Comparison of ENCODE assay signal across 16 cellular contexts in genomic region chr3:58323795-58324674, GRCh38. TPM values are rescaled to one million over a fixed set of nuclear protein-coding genes. Genes with fewer than 3 reads are reported as not detected.
DNase-seq lines count a peak whose midpoint lies in the region; ATAC-seq, FAIRE-seq and TF ChIP-seq lines count a peak whose summit lies in the region.
"Had no signal": no experiment of that assay in that cellular context is flagged by ENCODE, and none has a peak within 500 bp of the region (broad histone marks: within the 10 kb centered on the region; RNA-seq: fewer than 3 reads in every experiment).

No MANE protein-coding gene starts in this region.

- H3K79me2 ChIP-seq in astrocyte (ENCODE audit: insufficient read depth, low read length), result no peaks in the 10 kb centered on the region

- peak overlapping the region in 1 of 8 donors; percentile 7 for H3K4me3 Mint-ChIP-seq in CD4-positive, alpha-beta memory T cell
- H3K4me3 Mint-ChIP-seq in astrocyte (ENCODE audit: unreplicated experiment) (no peak overlapping the region), natural killer cell (no peak overlapping the region), immature natural killer cell (no peak overlapping the region)
- H3K4me3 Mint-ChIP-seq: neural crest cell had no signal

- peak overlapping the region; percentile 65 to 87 (median 78) for H3K27ac Mint-ChIP-seq in CD4-positive, alpha-beta memory T cell
- H3K27ac Mint-ChIP-seq in astrocyte (ENCODE audit: unreplicated experiment) (no peak overlapping the region), natural killer cell (peak overlapping the region; percentile 6 to 54), immature natural killer cell (peak overlapping the region in 3 of 6 donors; percentile 15 to 41 (median 34))

- peak; percentile 15 to 51 (median 39) for DNase-seq in CD4-positive, alpha-beta memory T cell
- DNase-seq in astrocyte (ENCODE audit: low read depth) (peak; percentile 22), natural killer cell (no peak), RWPE1 (ENCODE audit: low spot score) (no peak), NCI-H748 treated with DMSO at 0.1 percent for 48 hours (lab: John Stamatoyannopoulos, UW) (no peak), immature natural killer cell (no peak), 8988T (no peak)
- DNase-seq: activated gamma-delta T cell, dorsolateral prefrontal cortex, GDM1, NCI-H510A had no signal

- peak; percentile 50 for ATAC-seq in HG03378 (IDR thresholded peaks at IDR 0.05; ENCODE audit: unreplicated experiment)
- ATAC-seq in natural killer cell, result no peak

- CTCF ChIA-PET in CD4-positive, alpha-beta memory T cell (lab: Charles Lee; ENCODE audit: partially characterized antibody), result interaction anchor here (1.2 to 7.0 kb wide), 4 partner anchors 16 to 209 kb away, joined by 3 to 62 read pairs (median 4); partner anchors contain the start of genes HTD2 and RPP14
- CTCF ChIA-PET in RWPE1 (lab: Yijun Ruan, JAX), result no interaction called here

- H3K4me3 ChIP-seq in CD4-positive, alpha-beta memory T cell (ENCODE audit: low read length in 2 of 2), result no peak overlapping the region
- no peak overlapping the region for H3K4me3 ChIP-seq in astrocyte (ENCODE audit: insufficient read depth, low read depth, low read length)
- H3K4me3 ChIP-seq: BLaER1 treated with 17β-estradiol and CSF1 and Interleukin-3, amounts not matched to agents 10 nM and 100 nM; dorsolateral prefrontal cortex had no signal

- H3K27me3 ChIP-seq in CD4-positive, alpha-beta memory T cell (ENCODE audit: insufficient read depth, low read length), result no peaks in the 10 kb centered on the region
- no peaks in the 10 kb centered on the region for H3K27me3 ChIP-seq in astrocyte (ENCODE audit: insufficient read depth, low read length)
- H3K27me3 ChIP-seq: BLaER1 treated with 17β-estradiol and CSF1 and Interleukin-3, amounts not matched to agents 10 nM and 100 nM; dorsolateral prefrontal cortex had no signal

- no peak for FAIRE-seq in astrocyte (lab: Jason Lieb, UNC)
- FAIRE-seq: frontal cortex, TTC549 had no signal

- H3K9ac ChIP-seq in astrocyte (ENCODE audit: low read length), result no peak overlapping the region

- H3K4me1 ChIP-seq in CD4-positive, alpha-beta memory T cell (ENCODE audit: insufficient read depth, low read length), result peaks cover 18% of the 10 kb centered on the region
- peaks cover 11% of the 10 kb centered on the region for H3K4me1 ChIP-seq in astrocyte (ENCODE audit: insufficient read depth, low read length)

- no peak overlapping the region for H2AFZ ChIP-seq in astrocyte (ENCODE audit: low read depth, low read length)

- no peak overlapping the region for H3K4me2 ChIP-seq in astrocyte (ENCODE audit: low read length)

- POLR2A ChIA-PET in CD4-positive, alpha-beta memory T cell (lab: Charles Lee; ENCODE audit: partially characterized antibody), result interaction anchor here (1.4 kb wide), 1 partner anchor 109 kb away, joined by 4 read pairs; no protein-coding TSS in a partner anchor
- POLR2A ChIA-PET in RWPE1 (lab: Yijun Ruan, JAX; ENCODE audit: low non-redundant PET), result no interaction called here

- intact Hi-C loops in CD4-positive, alpha-beta memory T cell (cut with micrococcal nuclease), result no loop called here
- intact Hi-C loops in natural killer cell (cut with micrococcal nuclease), result no loop called here

- no peaks in the 10 kb centered on the region for H3K27me3 Mint-ChIP-seq in CD4-positive, alpha-beta memory T cell
- peaks cover 2% of the 10 kb centered on the region for H3K27me3 Mint-ChIP-seq in astrocyte (ENCODE audit: low read depth, unreplicated experiment)
- H3K27me3 Mint-ChIP-seq in natural killer cell (ENCODE audit: low read depth in 2 of 2), result no peaks in the 10 kb centered on the region
- no peaks in the 10 kb centered on the region for H3K27me3 Mint-ChIP-seq in immature natural killer cell (ENCODE audit: low read depth in 3 of 3)

- peaks cover 7 to 23% (median 17%) of the 10 kb centered on the region in 4 donors for H3K4me1 Mint-ChIP-seq in CD4-positive, alpha-beta memory T cell
- H3K4me1 Mint-ChIP-seq in astrocyte (ENCODE audit: low read depth, unreplicated experiment) (peaks cover 8% of the 10 kb centered on the region), natural killer cell (no peaks in the 10 kb centered on the region), immature natural killer cell (peaks cover 4 to 6% of the 10 kb centered on the region in 2 donors)
- H3K4me1 Mint-ChIP-seq: neural crest cell had no signal

- no peaks in the 10 kb centered on the region for H3K9me3 ChIP-seq in CD4-positive, alpha-beta memory T cell (ENCODE audit: control insufficient read depth in 1 of 2, low read length in 2 of 2)
- no peaks in the 10 kb centered on the region for H3K9me3 ChIP-seq in astrocyte (ENCODE audit: insufficient read depth, low read depth, low read length)
- H3K9me3 ChIP-seq: BLaER1 treated with 17β-estradiol and CSF1 and Interleukin-3, amounts not matched to agents 10 nM and 100 nM had no signal

- H3K36me3 ChIP-seq in CD4-positive, alpha-beta memory T cell (ENCODE audit: insufficient read depth, low read length), result no peaks in the 10 kb centered on the region
- H3K36me3 ChIP-seq in astrocyte (ENCODE audit: insufficient read depth, low read length), result no peaks in the 10 kb centered on the region

- TF ChIP-seq CTCF in astrocyte (IDR thresholded peaks at IDR 0.05; ENCODE audit: insufficient read depth, low read depth, low read length) (no peak), natural killer cell (IDR thresholded peaks at IDR 0.05) (no peak), RWPE1 (conservative IDR thresholded peaks at IDR 0.05; ENCODE audit: low read depth) (no peak)

- H3K27ac ChIP-seq in CD4-positive, alpha-beta memory T cell (ENCODE audit: low read depth, low read length), result no peak overlapping the region
- no peak overlapping the region for H3K27ac ChIP-seq in astrocyte (ENCODE audit: low read depth, low read length)
- H3K27ac ChIP-seq in RWPE1, result no peak overlapping the region

- H4K20me1 ChIP-seq in astrocyte (ENCODE audit: insufficient read depth, low read length), result peaks cover 12% of the 10 kb centered on the region

- peaks cover 0 to 10% of the 10 kb centered on the region in 2 donors for H3K36me3 Mint-ChIP-seq in CD4-positive, alpha-beta memory T cell
- no peaks in the 10 kb centered on the region for H3K36me3 Mint-ChIP-seq in astrocyte (ENCODE audit: low read depth, unreplicated experiment)
- H3K36me3 Mint-ChIP-seq in natural killer cell, result no peaks in the 10 kb centered on the region
- H3K36me3 Mint-ChIP-seq in immature natural killer cell, result peaks cover 0 to 3% (median 2%) of the 10 kb centered on the region in 3 donors

- no peaks in the 10 kb centered on the region for H3K9me3 Mint-ChIP-seq in CD4-positive, alpha-beta memory T cell
- no peaks in the 10 kb centered on the region for H3K9me3 Mint-ChIP-seq in astrocyte (ENCODE audit: unreplicated experiment)
- no peaks in the 10 kb centered on the region for H3K9me3 Mint-ChIP-seq in natural killer cell
- no peaks in the 10 kb centered on the region for H3K9me3 Mint-ChIP-seq in immature natural killer cell
- H3K9me3 Mint-ChIP-seq: neural crest cell had no signal

RNA-seq across cellular contexts. Expression of gene PXK, which starts 8.7 kb away (rescaled TPM):
- total RNA-seq in CD4-positive, alpha-beta memory T cell, result 10 to 100 TPM; 20.0 to 20.2 TPM
- 10 to 100 TPM; 23.5 to 28.7 TPM for polyA plus RNA-seq in CD4-positive, alpha-beta memory T cell
- total RNA-seq in astrocyte (10.3 and 10.5 TPM in 2 replicates), natural killer cell (10 to 100 TPM; 42.1 to 53.8 (median 48.9) TPM)
- 10 to 100 TPM; 30.3 to 47.5 (median 32.2) TPM for polyA plus RNA-seq in immature natural killer cell

RNA-seq across cellular contexts. Expression of gene HTD2, which starts 17.7 kb away (rescaled TPM):
- total RNA-seq in CD4-positive, alpha-beta memory T cell, result 10 to 100 TPM in 1 of 2 experiments, 1 to 10 TPM in 1; 9.2 to 10.5 TPM
- 10 to 100 TPM; 25.1 to 28.8 TPM for polyA plus RNA-seq in CD4-positive, alpha-beta memory T cell
- total RNA-seq in astrocyte (7.3 and 7.7 TPM in 2 replicates), natural killer cell (1 to 10 TPM; 3.3 to 5.5 (median 3.7) TPM)
- 10 to 100 TPM; 12.1 to 27.0 (median 15.0) TPM for polyA plus RNA-seq in immature natural killer cell

RNA-seq across cellular contexts. Expression of gene RPP14, which starts 18.0 kb away (rescaled TPM):
- total RNA-seq in CD4-positive, alpha-beta memory T cell, result 10 to 100 TPM; 15.1 to 15.4 TPM
- polyA plus RNA-seq in CD4-positive, alpha-beta memory T cell, result 1 to 10 TPM; 6.1 to 6.3 TPM
- total RNA-seq in astrocyte (19.0 and 22.2 TPM in 2 replicates), natural killer cell (10 to 100 TPM; 13.1 to 18.8 (median 17.0) TPM)
- polyA plus RNA-seq in immature natural killer cell, result 1 to 10 TPM; 2.7 to 7.4 (median 3.2) TPM

Comparison
In these comparisons a context has a peak if more than half of its experiments do, and no peak if none do; other contexts are left out.
1. DNase-seq: peak in CD4-positive, alpha-beta memory T cell (5 of 5) and astrocyte (single experiment); none in natural killer cell (single experiment), RWPE1 (single experiment), NCI-H748 treated with DMSO at 0.1 percent for 48 hours (single experiment), immature natural killer cell (0 of 3) and 8988T (single experiment).